In genomic region chr1:118148034-118148433, GRCh38 we compare ENCODE assay signal across 1 cellular context.
TF ChIP-seq lines count a peak whose summit lies in the region.

No MANE protein-coding gene starts in this region.

TF ChIP-seq in K562, 482 proteins besides CTCF, POLR2A, EP300 and RAD21:
- TF ChIP-seq, protein P1, sequence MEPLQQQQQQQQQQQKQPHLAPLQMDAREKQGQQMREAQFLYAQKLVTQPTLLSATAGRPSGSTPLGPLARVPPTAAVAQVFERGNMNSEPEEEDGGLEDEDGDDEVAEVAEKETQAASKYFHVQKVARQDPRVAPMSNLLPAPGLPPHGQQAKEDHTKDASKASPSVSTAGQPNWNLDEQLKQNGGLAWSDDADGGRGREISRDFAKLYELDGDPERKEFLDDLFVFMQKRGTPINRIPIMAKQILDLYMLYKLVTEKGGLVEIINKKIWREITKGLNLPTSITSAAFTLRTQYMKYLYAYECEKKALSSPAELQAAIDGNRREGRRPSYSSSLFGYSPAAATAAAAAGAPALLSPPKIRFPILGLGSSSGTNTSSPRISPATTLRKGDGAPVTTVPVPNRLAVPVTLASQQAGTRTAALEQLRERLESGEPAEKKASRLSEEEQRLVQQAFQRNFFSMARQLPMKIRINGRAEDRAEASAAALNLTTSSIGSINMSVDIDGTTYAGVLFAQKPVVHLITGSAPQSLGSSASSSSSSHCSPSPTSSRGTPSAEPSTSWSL (CRISPR knock-in tag; IDR thresholded peaks at IDR 0.05; ENCODE audit: borderline replicate concordance) = no peak
- TF ChIP-seq, protein P2, sequence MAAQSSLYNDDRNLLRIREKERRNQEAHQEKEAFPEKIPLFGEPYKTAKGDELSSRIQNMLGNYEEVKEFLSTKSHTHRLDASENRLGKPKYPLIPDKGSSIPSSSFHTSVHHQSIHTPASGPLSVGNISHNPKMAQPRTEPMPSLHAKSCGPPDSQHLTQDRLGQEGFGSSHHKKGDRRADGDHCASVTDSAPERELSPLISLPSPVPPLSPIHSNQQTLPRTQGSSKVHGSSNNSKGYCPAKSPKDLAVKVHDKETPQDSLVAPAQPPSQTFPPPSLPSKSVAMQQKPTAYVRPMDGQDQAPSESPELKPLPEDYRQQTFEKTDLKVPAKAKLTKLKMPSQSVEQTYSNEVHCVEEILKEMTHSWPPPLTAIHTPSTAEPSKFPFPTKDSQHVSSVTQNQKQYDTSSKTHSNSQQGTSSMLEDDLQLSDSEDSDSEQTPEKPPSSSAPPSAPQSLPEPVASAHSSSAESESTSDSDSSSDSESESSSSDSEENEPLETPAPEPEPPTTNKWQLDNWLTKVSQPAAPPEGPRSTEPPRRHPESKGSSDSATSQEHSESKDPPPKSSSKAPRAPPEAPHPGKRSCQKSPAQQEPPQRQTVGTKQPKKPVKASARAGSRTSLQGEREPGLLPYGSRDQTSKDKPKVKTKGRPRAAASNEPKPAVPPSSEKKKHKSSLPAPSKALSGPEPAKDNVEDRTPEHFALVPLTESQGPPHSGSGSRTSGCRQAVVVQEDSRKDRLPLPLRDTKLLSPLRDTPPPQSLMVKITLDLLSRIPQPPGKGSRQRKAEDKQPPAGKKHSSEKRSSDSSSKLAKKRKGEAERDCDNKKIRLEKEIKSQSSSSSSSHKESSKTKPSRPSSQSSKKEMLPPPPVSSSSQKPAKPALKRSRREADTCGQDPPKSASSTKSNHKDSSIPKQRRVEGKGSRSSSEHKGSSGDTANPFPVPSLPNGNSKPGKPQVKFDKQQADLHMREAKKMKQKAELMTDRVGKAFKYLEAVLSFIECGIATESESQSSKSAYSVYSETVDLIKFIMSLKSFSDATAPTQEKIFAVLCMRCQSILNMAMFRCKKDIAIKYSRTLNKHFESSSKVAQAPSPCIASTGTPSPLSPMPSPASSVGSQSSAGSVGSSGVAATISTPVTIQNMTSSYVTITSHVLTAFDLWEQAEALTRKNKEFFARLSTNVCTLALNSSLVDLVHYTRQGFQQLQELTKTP (IDR thresholded peaks at IDR 0.05; ENCODE audit: low read depth in 1 of 2, partially characterized antibody in 2 of 2) = no peak
- TF ChIP-seq PCBP2 (IDR thresholded peaks at IDR 0.05; ENCODE audit: low read depth, low read length, poor library complexity, severe bottlenecking) (no peak), CEBPB (tag; IDR thresholded peaks at IDR 0.05) (0 out of 2 replicates have a peak, but pooled peaks have one; percentile 41)
